1 cellular context compared by ENCODE assay signal in the genomic region with DNA sequence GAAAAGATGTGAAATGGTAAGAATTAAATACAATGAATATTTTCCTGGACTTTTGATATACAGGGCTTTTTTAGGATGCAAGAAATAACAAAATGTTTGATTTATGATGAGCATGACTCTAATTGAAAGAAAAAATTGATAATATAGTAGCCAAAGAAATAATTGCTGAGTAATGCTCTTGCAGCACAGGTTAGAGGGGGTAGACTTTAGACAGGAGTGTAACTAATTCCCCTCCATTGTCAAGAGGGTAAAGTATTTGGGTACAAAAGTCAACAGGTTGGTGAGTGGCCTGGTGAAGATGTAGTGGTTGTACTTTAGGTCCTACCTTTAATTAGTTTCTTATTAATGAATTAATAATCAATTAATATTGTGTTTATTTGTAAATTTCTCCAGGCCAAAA.
A peak's percentile ranks its signal among the peaks of the same experiment; 100 is the strongest.
TF ChIP-seq lines count a peak whose summit lies in the region.

No MANE protein-coding gene starts in this region.

TF ChIP-seq in HepG2, 621 proteins besides CTCF, POLR2A, EP300 and RAD21:
- TF ChIP-seq, protein P1, sequence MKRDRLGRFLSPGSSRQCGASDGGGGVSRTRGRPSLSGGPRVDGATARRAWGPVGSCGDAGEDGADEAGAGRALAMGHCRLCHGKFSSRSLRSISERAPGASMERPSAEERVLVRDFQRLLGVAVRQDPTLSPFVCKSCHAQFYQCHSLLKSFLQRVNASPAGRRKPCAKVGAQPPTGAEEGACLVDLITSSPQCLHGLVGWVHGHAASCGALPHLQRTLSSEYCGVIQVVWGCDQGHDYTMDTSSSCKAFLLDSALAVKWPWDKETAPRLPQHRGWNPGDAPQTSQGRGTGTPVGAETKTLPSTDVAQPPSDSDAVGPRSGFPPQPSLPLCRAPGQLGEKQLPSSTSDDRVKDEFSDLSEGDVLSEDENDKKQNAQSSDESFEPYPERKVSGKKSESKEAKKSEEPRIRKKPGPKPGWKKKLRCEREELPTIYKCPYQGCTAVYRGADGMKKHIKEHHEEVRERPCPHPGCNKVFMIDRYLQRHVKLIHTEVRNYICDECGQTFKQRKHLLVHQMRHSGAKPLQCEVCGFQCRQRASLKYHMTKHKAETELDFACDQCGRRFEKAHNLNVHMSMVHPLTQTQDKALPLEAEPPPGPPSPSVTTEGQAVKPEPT (CRISPR knock-in tag; IDR thresholded peaks at IDR 0.05; ENCODE audit: low read depth) = no peak
- TF ChIP-seq MAFK (conservative IDR thresholded peaks at IDR 0.05 in 1 of 2, IDR thresholded peaks at IDR 0.05 in 1 of 2; ENCODE audit: low read length in 2 of 2) (peak; percentile 49 to 51; a peak in 3 of 4 replicates), NFE2L2 (IDR thresholded peaks at IDR 0.05; ENCODE audit: low read length) (peak; percentile 54; the same call in 1 of the 2 replicates), HNF4G (IDR thresholded peaks at IDR 0.05; ENCODE audit: borderline replicate concordance, low read depth, low read length) (peak; percentile 11; the same call in 1 of the 2 replicates), HNF4G (CRISPR knock-in tag; IDR thresholded peaks at IDR 0.05; ENCODE audit: borderline replicate concordance, low read depth) (no peak), SATB2 (CRISPR knock-in tag; IDR thresholded peaks at IDR 0.05) (no peak), MAFF (IDR thresholded peaks at IDR 0.05; ENCODE audit: low read depth, low read length) (peak; percentile 41; the same call in 1 of the 2 replicates), ZNF660 (CRISPR knock-in tag; IDR thresholded peaks at IDR 0.05; ENCODE audit: borderline replicate concordance, low read depth) (no peak), YEATS4 (CRISPR knock-in tag; IDR thresholded peaks at IDR 0.05; ENCODE audit: borderline replicate concordance) (no peak)
